Comparison of ENCODE assay signal across 17 cellular contexts in genomic region chr19:6227156-6227940, GRCh38.
"Had no signal": no experiment of that assay in that cellular context is flagged by ENCODE, and none has a peak within 500 bp of the region (broad histone marks: within the 10 kb centered on the region; RNA-seq: fewer than 3 reads in every experiment).

No MANE protein-coding gene starts in this region.

- H3K4me3 ChIP-seq: pancreas, upper lobe of right lung had no signal

- ATAC-seq: activated CD8-positive, alpha-beta T cell treated with anti-CD3 and anti-CD28 coated beads for 36 hours; activated naive CD8-positive, alpha-beta T cell treated with anti-CD3 and anti-CD28 coated beads, Interleukin-2, amount 50 U/mL, for 24 hours; effector memory CD8-positive, alpha-beta T cell; left cardiac atrium; natural killer cell; pancreas; upper lobe of right lung had no signal

- H3K36me3 ChIP-seq: pancreas had no signal

- H3K4me3 Mint-ChIP-seq: activated CD8-positive, alpha-beta T cell treated with anti-CD3 and anti-CD28 coated beads for 36 hours; activated naive CD8-positive, alpha-beta T cell treated with anti-CD3 and anti-CD28 coated beads, Interleukin-2, amount 50 U/mL, for 24 hours; activated T-helper 1 cell treated with anti-CD3 and anti-CD28 coated beads, Interleukin-12 subunit alpha, Interleukin-12 subunit beta, Interleukin-2, Interleukin-4 antibody, amounts not matched to agents 30 ng/mL and 10 ng/mL and 1 ng/mL, durations not matched to agents 14 hours and 24 hours and 36 hours; effector memory CD8-positive, alpha-beta T cell; immature natural killer cell; natural killer cell; stimulated activated naive CD8-positive, alpha-beta T cell treated with anti-CD3 and anti-CD28 coated beads, Interleukin-15, Interleukin-2, amounts not matched to agents 100 ng/mL and 50 ng/mL, for 24 hours had no signal

- DNase-seq: activated CD8-positive, alpha-beta memory T cell treated with anti-CD3 and anti-CD28 coated beads, Interleukin-2, amount 50 U/mL, for 4 hours; activated CD8-positive, alpha-beta T cell treated with anti-CD3 and anti-CD28 coated beads for 36 hours; activated naive CD4-positive, alpha-beta T cell; activated naive CD8-positive, alpha-beta T cell treated with anti-CD3 and anti-CD28 coated beads, Interleukin-2, amount 50 U/mL, for 24 hours; effector memory CD8-positive, alpha-beta T cell; immature natural killer cell; left cardiac atrium; natural killer cell; stimulated activated CD4-positive, alpha-beta T cell treated with anti-CD3 and anti-CD28 coated beads, Interleukin-15, amount 100 ng/mL, for 24 hours; stimulated activated CD4-positive, alpha-beta T cell treated with anti-CD3 and anti-CD28 coated beads, Interleukin-4, amount 100 ng/mL, for 24 hours; T1000; upper lobe of right lung had no signal

- H3K9me3 Mint-ChIP-seq: activated CD8-positive, alpha-beta T cell treated with anti-CD3 and anti-CD28 coated beads for 36 hours; activated naive CD8-positive, alpha-beta T cell treated with anti-CD3 and anti-CD28 coated beads, Interleukin-2, amount 50 U/mL, for 24 hours; activated T-helper 1 cell treated with anti-CD3 and anti-CD28 coated beads, Interleukin-12 subunit alpha, Interleukin-12 subunit beta, Interleukin-2, Interleukin-4 antibody, amounts not matched to agents 30 ng/mL and 10 ng/mL and 1 ng/mL, durations not matched to agents 14 hours and 24 hours and 36 hours; central memory CD8-positive, alpha-beta T cell; effector memory CD8-positive, alpha-beta T cell; immature natural killer cell; natural killer cell; stimulated activated naive CD8-positive, alpha-beta T cell treated with anti-CD3 and anti-CD28 coated beads, Interleukin-15, Interleukin-2, amounts not matched to agents 100 ng/mL and 50 ng/mL, for 24 hours had no signal

- H3K27me3 ChIP-seq: pancreas, upper lobe of right lung had no signal

- H3K9me3 ChIP-seq: pancreas, upper lobe of right lung had no signal

- H3K36me3 Mint-ChIP-seq: natural killer cell had no signal

- FAIRE-seq: astrocyte, pancreas had no signal

- H3K27me3 Mint-ChIP-seq: activated CD8-positive, alpha-beta T cell treated with anti-CD3 and anti-CD28 coated beads for 36 hours; activated naive CD8-positive, alpha-beta T cell treated with anti-CD3 and anti-CD28 coated beads, Interleukin-2, amount 50 U/mL, for 24 hours; central memory CD8-positive, alpha-beta T cell; effector memory CD8-positive, alpha-beta T cell; stimulated activated naive CD8-positive, alpha-beta T cell treated with anti-CD3 and anti-CD28 coated beads, Interleukin-15, Interleukin-2, amounts not matched to agents 100 ng/mL and 50 ng/mL, for 24 hours had no signal

- H3K27ac ChIP-seq: pancreas, upper lobe of right lung had no signal

- H3K27ac Mint-ChIP-seq: activated CD8-positive, alpha-beta T cell treated with anti-CD3 and anti-CD28 coated beads for 36 hours; activated naive CD8-positive, alpha-beta T cell treated with anti-CD3 and anti-CD28 coated beads, Interleukin-2, amount 50 U/mL, for 24 hours; activated T-helper 1 cell treated with anti-CD3 and anti-CD28 coated beads, Interleukin-12 subunit alpha, Interleukin-12 subunit beta, Interleukin-2, Interleukin-4 antibody, amounts not matched to agents 30 ng/mL and 10 ng/mL and 1 ng/mL, durations not matched to agents 14 hours and 24 hours and 36 hours; immature natural killer cell; stimulated activated naive CD8-positive, alpha-beta T cell treated with anti-CD3 and anti-CD28 coated beads, Interleukin-15, Interleukin-2, amounts not matched to agents 100 ng/mL and 50 ng/mL, for 24 hours had no signal

- H3K4me1 Mint-ChIP-seq: activated naive CD8-positive, alpha-beta T cell treated with anti-CD3 and anti-CD28 coated beads, Interleukin-2, amount 50 U/mL, for 24 hours had no signal
